8 cellular contexts compared by ENCODE assay signal in the genomic region with DNA sequence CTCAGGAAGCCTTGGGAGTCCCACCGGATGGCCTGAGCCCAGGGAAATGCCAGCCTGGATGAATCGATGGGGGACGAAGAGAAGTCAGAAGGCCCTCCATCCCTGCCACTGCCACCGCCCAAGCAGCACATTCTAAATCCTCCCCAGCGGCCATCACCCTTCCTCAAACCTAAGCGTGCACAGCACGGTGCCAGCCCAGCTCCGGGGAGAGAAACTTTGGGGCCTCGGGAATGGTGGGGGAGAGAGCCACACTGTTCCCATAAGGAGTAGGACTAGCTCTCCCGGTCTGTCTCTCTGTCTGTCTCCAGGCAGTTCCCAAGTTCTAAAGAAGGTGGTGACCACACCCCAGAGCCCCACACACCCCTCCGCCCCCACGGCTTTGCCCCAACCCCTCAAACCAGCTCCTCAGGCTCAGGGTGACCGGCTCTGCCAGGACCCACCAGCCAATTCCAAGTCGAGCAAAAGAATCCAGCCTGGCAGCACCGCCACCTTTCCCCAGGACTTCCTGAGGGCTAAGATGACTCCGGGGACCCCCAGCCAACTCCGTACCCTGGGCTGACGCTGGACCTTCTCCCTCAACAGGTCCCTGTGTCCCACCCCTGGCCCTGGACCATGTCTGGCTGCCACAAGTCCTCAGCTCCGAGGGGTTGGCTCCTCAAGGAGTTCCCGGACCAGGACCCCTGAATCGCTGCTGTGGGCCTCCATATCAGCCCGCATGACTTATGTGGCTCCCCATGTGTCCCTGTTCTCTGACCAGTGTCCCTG. TPM values are rescaled to one million over a fixed set of nuclear protein-coding genes. Genes with fewer than 3 reads are reported as not detected.
A peak's percentile ranks its signal among the peaks of the same experiment; 100 is the strongest.
DNase-seq lines count a peak whose midpoint lies in the region; ATAC-seq and TF ChIP-seq lines count a peak whose summit lies in the region.

No MANE protein-coding gene starts in this region.

- peak overlapping the region; percentile 79 to 90 for H3K4me3 ChIP-seq in uterus

- no peaks in the 10 kb centered on the region for H3K9me3 ChIP-seq in uterus

- no peaks in the 10 kb centered on the region for H3K36me3 Mint-ChIP-seq in activated naive CD4-positive, alpha-beta T cell treated with anti-CD3 and anti-CD28 coated beads, Interleukin-2, amount 50 U/mL, for 72 hours
- H3K36me3 Mint-ChIP-seq in MCF 10A (ENCODE audit: insufficient read depth, unreplicated experiment) (peaks cover 19% of the 10 kb centered on the region), memory B cell (peaks cover 5% of the 10 kb centered on the region)

- H3K27me3 ChIP-seq in uterus = no peaks in the 10 kb centered on the region

- intact Hi-C loops in MCF 10A (cut with micrococcal nuclease) = no loop called here
- intact Hi-C loops in uterus (cut with DNase I; ENCODE audit: low total_unique reads) = loop anchor here (2.0 kb wide), 1 partner anchor 119 kb away; no protein-coding TSS in a partner anchor

- ATAC-seq in activated naive CD4-positive, alpha-beta T cell treated with anti-CD3 and anti-CD28 coated beads, Interleukin-2, amount 50 U/mL, for 72 hours = no peak
- ATAC-seq in memory B cell (ENCODE audit: low read depth) = no peak
- ATAC-seq in GM19328 (IDR thresholded peaks at IDR 0.05; ENCODE audit: unreplicated experiment) = no peak

- peak overlapping the region; percentile 99 for H3K4me3 Mint-ChIP-seq in MCF 10A (ENCODE audit: unreplicated experiment)
- H3K4me3 Mint-ChIP-seq in memory B cell = peak overlapping the region; percentile 98

- no peak for TF ChIP-seq POLR2A in uterus (IDR thresholded peaks at IDR 0.05)

- peak overlapping the region; percentile 65 to 90 for H3K27ac Mint-ChIP-seq in activated naive CD4-positive, alpha-beta T cell treated with anti-CD3 and anti-CD28 coated beads, Interleukin-2, amount 50 U/mL, for 72 hours
- H3K27ac Mint-ChIP-seq in MCF 10A (ENCODE audit: low read depth, unreplicated experiment) (peak overlapping the region; percentile 84), memory B cell (peak overlapping the region; percentile 99)

- H3K9me3 Mint-ChIP-seq in activated naive CD4-positive, alpha-beta T cell treated with anti-CD3 and anti-CD28 coated beads, Interleukin-2, amount 50 U/mL, for 72 hours = no peaks in the 10 kb centered on the region
- H3K9me3 Mint-ChIP-seq in MCF 10A (ENCODE audit: unreplicated experiment) (no peaks in the 10 kb centered on the region), memory B cell (no peaks in the 10 kb centered on the region)

- H3K27ac ChIP-seq in uterus = peak overlapping the region; percentile 95 to 99

- POLR2A ChIA-PET in MCF 10A (lab: Yijun Ruan, JAX) = interaction anchor here (0.6 to 11.4 kb wide), 24 partner anchors 14 to 421 kb away, joined by 3 to 599 read pairs (median 6); a partner anchor contains a TSS

- DNase-seq in activated naive CD4-positive, alpha-beta T cell treated with anti-CD3 and anti-CD28 coated beads, Interleukin-2, amount 50 U/mL, for 72 hours (ENCODE audit: low spot score in 2 of 2) = no peak
- DNase-seq in activated naive CD4-positive, alpha-beta T cell (lab: John Stamatoyannopoulos, UW) = no peak
- DNase-seq in MCF 10A (ENCODE audit: unreplicated experiment) = peak; percentile 38
- DNase-seq in memory B cell (ENCODE audit: low spot score in 2 of 2) = no peak
- no peak for DNase-seq in uterus
- DNase-seq in kidney glomerular epithelial cell (lab: John Stamatoyannopoulos, UW) = no peak
- DNase-seq in NCI-H510A (lab: John Stamatoyannopoulos, UW) = no peak

- no peaks in the 10 kb centered on the region for H3K36me3 ChIP-seq in uterus

- H3K27me3 Mint-ChIP-seq in MCF 10A (ENCODE audit: insufficient read depth, unreplicated experiment) = no peaks in the 10 kb centered on the region
- no peaks in the 10 kb centered on the region for H3K27me3 Mint-ChIP-seq in memory B cell

- CTCF ChIA-PET in MCF 10A (lab: Yijun Ruan, JAX) = interaction anchor here (0.5 to 13.1 kb wide), 29 partner anchors 9 to 377 kb away, joined by 3 to 225 read pairs (median 5); a partner anchor contains a TSS

- H3K4me1 Mint-ChIP-seq in MCF 10A (ENCODE audit: insufficient read depth, unreplicated experiment) (peaks cover 45% of the 10 kb centered on the region), memory B cell (peaks cover 59% of the 10 kb centered on the region)

- no peak for TF ChIP-seq CTCF in MCF 10A (IDR thresholded peaks at IDR 0.05; ENCODE audit: unreplicated experiment)
- no peak for TF ChIP-seq CTCF in uterus (IDR thresholded peaks at IDR 0.05)

- peaks cover 14 to 24% of the 10 kb centered on the region in 2 donors for H3K4me1 ChIP-seq in uterus

- BruUV-seq in MCF 10A (replicated peaks; lab: Mats Ljungman, UMichigan) = no TSS peak

RNA-seq across cellular contexts. Expression of a gene that starts 2.7 kb away (rescaled TPM):
- 10 to 100 TPM; 17.6 to 97.3 TPM for total RNA-seq in activated naive CD4-positive, alpha-beta T cell treated with anti-CD3 and anti-CD28 coated beads, Interleukin-2, amount 50 U/mL, for 72 hours
- 416 and 429 TPM in 2 replicates for total RNA-seq in MCF 10A (2022)
- 1,000 to 10,000 TPM in 1 of 4 donors, 100 to 1,000 TPM in 3; 452 to 1,353 (median 779) TPM for total RNA-seq in uterus

RNA-seq across cellular contexts. Expression of a gene that starts 29.8 kb away (rescaled TPM):
- 1,000 to 10,000 TPM; 1,622 to 2,023 TPM for total RNA-seq in activated naive CD4-positive, alpha-beta T cell treated with anti-CD3 and anti-CD28 coated beads, Interleukin-2, amount 50 U/mL, for 72 hours
- 1,510 and 1,855 TPM in 2 replicates for total RNA-seq in MCF 10A (2022)
- 1,000 to 10,000 TPM; 1,301 to 1,426 (median 1,363) TPM for total RNA-seq in uterus

RNA-seq across cellular contexts. Expression of a gene that starts 47.5 kb away (rescaled TPM):
- 10 to 100 TPM; 31.8 to 34.9 TPM for total RNA-seq in activated naive CD4-positive, alpha-beta T cell treated with anti-CD3 and anti-CD28 coated beads, Interleukin-2, amount 50 U/mL, for 72 hours
- total RNA-seq in MCF 10A (2022) (26.0 and 28.3 TPM in 2 replicates), uterus (10 to 100 TPM in 1 of 4 donors, 1 to 10 TPM in 3; 7.1 to 19.3 (median 8.6) TPM)

RNA-seq across cellular contexts. Expression of a gene that starts 57.8 kb away (rescaled TPM):
- total RNA-seq in activated naive CD4-positive, alpha-beta T cell treated with anti-CD3 and anti-CD28 coated beads, Interleukin-2, amount 50 U/mL, for 72 hours = 100 to 1,000 TPM; 180 to 259 TPM
- total RNA-seq in MCF 10A (2022) (139 and 176 TPM in 2 replicates), uterus (100 to 1,000 TPM in 2 of 4 donors, 10 to 100 TPM in 2; 37.9 to 120 (median 78.2) TPM)
